25 cellular contexts compared by ENCODE assay signal in genomic region chr1:245663841-245664240, GRCh38.
"Had no signal": no experiment of that assay in that cellular context is flagged by ENCODE, and none has a peak within 500 bp of the region (broad histone marks: within the 10 kb centered on the region; RNA-seq: fewer than 3 reads in every experiment).

No MANE protein-coding gene starts in this region.

- H3K9me3 ChIP-seq: lower lobe of right lung, neutrophil, ovary, right atrium auricular region, tibial nerve, uterus had no signal

- H3K4me1 Mint-ChIP-seq: mesothelial cell of epicardium; naive B cell; natural killer cell; nephron progenitor cell; neural progenitor cell; stimulated activated effector memory CD8-positive, alpha-beta T cell treated with anti-CD3 and anti-CD28 coated beads, Interleukin-12 subunit alpha, Interleukin-12 subunit beta, amount 100 ng/mL, for 72 hours had no signal

- H3K36me3 ChIP-seq: lower lobe of right lung, neural progenitor cell, neutrophil, ovary, right atrium auricular region, tibial nerve, uterus had no signal

- H3K4me3 Mint-ChIP-seq: mesothelial cell of epicardium; naive B cell; natural killer cell; nephron progenitor cell; neural progenitor cell; stimulated activated effector memory CD8-positive, alpha-beta T cell treated with anti-CD3 and anti-CD28 coated beads, Interleukin-12 subunit alpha, Interleukin-12 subunit beta, amount 100 ng/mL, for 72 hours; stimulated activated naive CD8-positive, alpha-beta T cell treated with anti-CD3 and anti-CD28 coated beads, Interleukin-15, Interleukin-2, amounts not matched to agents 100 ng/mL and 50 ng/mL, for 24 hours; type B pancreatic cell had no signal

- H3K27me3 Mint-ChIP-seq: naive B cell; progenitor cell of endocrine pancreas; stimulated activated naive CD8-positive, alpha-beta T cell treated with anti-CD3 and anti-CD28 coated beads, Interleukin-15, Interleukin-2, amounts not matched to agents 100 ng/mL and 50 ng/mL, for 24 hours; type B pancreatic cell had no signal

- H3K4me1 ChIP-seq: lower lobe of right lung, neural progenitor cell, right atrium auricular region, tibial nerve, uterus had no signal

- H3K4me3 ChIP-seq: hepatocyte, lower lobe of right lung, neural progenitor cell, ovary, right atrium auricular region, skin epidermis, tibial nerve, uterus had no signal

- H3K27me3 ChIP-seq: hepatocyte, neural progenitor cell, neutrophil, ovary, right atrium auricular region, tibial nerve, uterus had no signal

- H3K27ac Mint-ChIP-seq: mesothelial cell of epicardium; naive B cell; natural killer cell; neural progenitor cell; progenitor cell of endocrine pancreas; stimulated activated effector memory CD8-positive, alpha-beta T cell treated with anti-CD3 and anti-CD28 coated beads, Interleukin-12 subunit alpha, Interleukin-12 subunit beta, amount 100 ng/mL, for 72 hours; stimulated activated naive CD8-positive, alpha-beta T cell treated with anti-CD3 and anti-CD28 coated beads, Interleukin-15, Interleukin-2, amounts not matched to agents 100 ng/mL and 50 ng/mL, for 24 hours; type B pancreatic cell had no signal

- H3K9me3 Mint-ChIP-seq: mesothelial cell of epicardium; naive B cell; natural killer cell; neural progenitor cell; stimulated activated naive CD8-positive, alpha-beta T cell treated with anti-CD3 and anti-CD28 coated beads, Interleukin-15, Interleukin-2, amounts not matched to agents 100 ng/mL and 50 ng/mL, for 24 hours; type B pancreatic cell had no signal

- DNase-seq: kidney glomerular epithelial cell; left cardiac atrium; lower lobe of right lung; mammary epithelial cell; naive B cell; natural killer cell; nephron progenitor cell; occipital lobe; ovary; stimulated activated CD4-positive, alpha-beta T cell treated with anti-CD3 and anti-CD28 coated beads, Interleukin-4, amount 100 ng/mL, for 24 hours; stimulated activated naive CD4-positive, alpha-beta T cell; uterus had no signal

- H3K36me3 Mint-ChIP-seq: naive B cell; natural killer cell; neural progenitor cell; stimulated activated effector memory CD8-positive, alpha-beta T cell treated with anti-CD3 and anti-CD28 coated beads, Interleukin-12 subunit alpha, Interleukin-12 subunit beta, amount 100 ng/mL, for 72 hours had no signal

- H3K27ac ChIP-seq: hepatocyte, lower lobe of right lung, neural progenitor cell, neutrophil, ovary, right atrium auricular region, skin epidermis, tibial nerve, uterus had no signal

- ATAC-seq: left cardiac atrium; left lobe of liver; lower lobe of right lung; natural killer cell; sciatic nerve; stimulated activated effector memory CD8-positive, alpha-beta T cell treated with anti-CD3 and anti-CD28 coated beads, Interleukin-12 subunit alpha, Interleukin-12 subunit beta, amount 100 ng/mL, for 72 hours had no signal
